8 cellular contexts compared by ENCODE assay signal in the genomic region with DNA sequence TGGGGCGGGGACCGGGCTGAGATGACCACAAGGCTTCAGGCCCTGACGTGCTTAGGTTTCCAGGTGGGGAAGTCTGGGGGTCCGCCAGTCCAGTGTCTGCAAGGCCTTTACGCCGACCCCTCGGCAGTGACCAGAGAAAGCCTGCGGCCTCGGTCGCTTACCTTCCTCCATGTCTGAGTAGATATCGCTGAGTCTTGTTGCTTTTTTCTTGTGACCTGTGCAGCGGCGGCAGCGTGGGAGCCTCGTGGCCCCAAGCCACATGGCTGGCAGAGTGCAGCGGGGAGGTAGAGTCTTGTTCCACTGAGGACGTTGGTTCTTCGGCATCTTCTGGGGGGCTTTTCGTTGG. TPM values are rescaled to one million over a fixed set of nuclear protein-coding genes. Genes with fewer than 3 reads are reported as not detected.
A peak's percentile ranks its signal among the peaks of the same experiment; 100 is the strongest.
DNase-seq lines count a peak whose midpoint lies in the region; ATAC-seq, FAIRE-seq and TF ChIP-seq lines count a peak whose summit lies in the region.

No MANE protein-coding gene starts in this region.

- RAD21 ChIA-PET in GM12878 (lab: Charles Lee; ENCODE audit: unreplicated experiment): interaction anchor here (0.9 to 2.1 kb wide), 6 partner anchors 13 to 270 kb away, joined by 3 to 12 read pairs (median 6); a partner anchor contains a TSS

- H4K20me1 ChIP-seq in GM23248 (ENCODE audit: insufficient read depth) (0 out of 2 replicates have a peak, but pooled peaks cover 3% of the 10 kb centered on the region), GM12878 (ENCODE audit: control insufficient read depth, insufficient read depth) (no peaks in the 10 kb centered on the region; the same call in none of the 2 replicates)

- intact Hi-C loops in GM12878 (cut with micrococcal nuclease; ENCODE audit: unreplicated experiment): loop anchor here (1.0 kb wide), 1 partner anchor 20 kb away; no protein-coding TSS in a partner anchor
- intact Hi-C loops in lower lobe of right lung (cut with DNase I): no loop called here

- peaks cover 62% of the 10 kb centered on the region for H3F3A ChIP-seq in GM23248 (ENCODE audit: insufficient read depth)

- DNase-seq in Caki2 (ENCODE audit: low read depth): peak; percentile 21
- peak; percentile 71 for DNase-seq in GM23248
- DNase-seq in NCI-H69 (lab: John Stamatoyannopoulos, UW): peak; percentile 52
- no peak for DNase-seq in GM12878 (ENCODE audit: low read depth, low spot score)
- DNase-seq in lower lobe of right lung: no peak
- DNase-seq in stimulated activated CD8-positive, alpha-beta memory T cell treated with anti-CD3 and anti-CD28 coated beads, Interleukin-7, amount 100 ng/mL, for 4 hours (ENCODE audit: low read depth in 2 of 2): peak; percentile 27 to 43
- DNase-seq in hippocampal formation (lab: John Stamatoyannopoulos, UW): no peak
- no peak for DNase-seq in NCI-H2171 (lab: John Stamatoyannopoulos, UW)

- CTCF ChIA-PET in GM12878 (lab: Yijun Ruan, JAX): interaction anchor here (1.0 to 3.0 kb wide), 6 partner anchors 17 to 246 kb away, joined by 3 to 24 read pairs (median 6); a partner anchor contains a TSS

- H3K9ac ChIP-seq in GM23248 (peak overlapping the region; percentile 96), GM12878 (ENCODE audit: control insufficient read depth, insufficient read depth, low read length) (peak overlapping the region; percentile 89)

- H3K9me3 ChIP-seq in GM23248 (ENCODE audit: low read depth) (no peaks in the 10 kb centered on the region), GM12878 (replicated peaks; ENCODE audit: control insufficient read depth, insufficient read depth, low read length) (no peaks in the 10 kb centered on the region), lower lobe of right lung (no peaks in the 10 kb centered on the region)

- no peak for TF ChIP-seq POLR2A in GM12878 (IDR thresholded peaks at IDR 0.05; ENCODE audit: low read depth, low read length)

- H3K4me2 ChIP-seq in GM23248 (ENCODE audit: unreplicated experiment): peak overlapping the region; percentile 97
- H3K4me2 ChIP-seq in GM12878 (ENCODE audit: control insufficient read depth, insufficient read depth): peak overlapping the region; percentile 39

- FAIRE-seq in GM12878 (lab: Jason Lieb, UNC): no peak

- no peak for TF ChIP-seq EP300 in GM12878 (IDR thresholded peaks at IDR 0.05; ENCODE audit: borderline replicate concordance in 1 of 2, control insufficient read depth in 1 of 2, low read depth in 2 of 2, low read length in 2 of 2)

- H3K27me3 ChIP-seq in GM23248 (replicated peaks; ENCODE audit: insufficient read depth) (no peaks in the 10 kb centered on the region), GM12878 (replicated peaks in 1 of 2; ENCODE audit: control insufficient read depth in 2 of 2, insufficient read depth in 2 of 2, low read length in 1 of 2) (no peaks in the 10 kb centered on the region), lower lobe of right lung (ENCODE audit: low read depth) (no peaks in the 10 kb centered on the region)

- peak; percentile 41 for ATAC-seq in GM12878
- ATAC-seq in lower lobe of right lung: peak; percentile 31 to 42

- POLR2A ChIA-PET in GM12878 (lab: Charles Lee): interaction anchor here (0.5 to 2.6 kb wide), 12 partner anchors 13 to 334 kb away, joined by 3 to 19 read pairs (median 4); a partner anchor contains a TSS

- H3K9me2 ChIP-seq in GM23248 (ENCODE audit: insufficient read depth): no peaks in the 10 kb centered on the region

- H3K4me1 ChIP-seq in GM23248 (ENCODE audit: insufficient read depth) (peaks cover 28% of the 10 kb centered on the region), GM12878 (ENCODE audit: control insufficient read depth, insufficient read depth, low read length) (peaks cover 9% of the 10 kb centered on the region), lower lobe of right lung (peaks cover 20% of the 10 kb centered on the region)

- WGBS in GM23248 (ENCODE audit: low coverage in 1 of 2, low lambda C conversion rate in 2 of 2, missing lambda C conversion rate in 2 of 2), 2 experiments: 1% methylated on average over 19 of the region's 19 CpGs
- under 1% methylated on average over 19 of the region's 19 CpGs for WGBS in GM12878 (ENCODE audit: insufficient coverage, insufficient replicate concordance, low lambda C conversion rate, missing lambda C conversion rate)

- peaks cover 63% of the 10 kb centered on the region for H3K79me2 ChIP-seq in GM23248 (ENCODE audit: insufficient read depth)
- H3K79me2 ChIP-seq in GM12878 (ENCODE audit: control insufficient read depth, insufficient read depth, low read length): peaks cover 54% of the 10 kb centered on the region

- TF ChIP-seq CTCF in GM12878 (IDR thresholded peaks at IDR 0.05 in 2 of 3, conservative IDR thresholded peaks at IDR 0.05 in 1 of 3; ENCODE audit: control insufficient read depth in 2 of 3, extremely low read depth in 1 of 3, insufficient read depth in 1 of 3, low read depth in 3 of 3, low read length in 3 of 3): no peak
- no peak for TF ChIP-seq CTCF in lower lobe of right lung (IDR thresholded peaks at IDR 0.05)

- TF ChIP-seq RAD21 in GM12878 (IDR thresholded peaks at IDR 0.05; ENCODE audit: insufficient read depth, low read depth, low read length): no peak

- SMC1A ChIA-PET in GM12878 (lab: Charles Lee; ENCODE audit: uncharacterized antibody, unreplicated experiment): interaction anchor here (1.6 to 5.0 kb wide), 6 partner anchors 14 to 34 kb away, joined by 3 to 29 read pairs (median 11); a partner anchor contains a TSS

- peaks cover 47% of the 10 kb centered on the region for H3K36me3 ChIP-seq in GM23248 (ENCODE audit: low read depth)
- H3K36me3 ChIP-seq in GM12878 (ENCODE audit: control insufficient read depth in 2 of 2, insufficient read depth in 2 of 2, low read length in 1 of 2): peaks cover 21 to 38% of the 10 kb centered on the region in 2 experiments
- peaks cover 70% of the 10 kb centered on the region for H3K36me3 ChIP-seq in lower lobe of right lung

- peak overlapping the region; percentile 94 for H3K27ac ChIP-seq in GM23248
- H3K27ac ChIP-seq in GM12878 (ENCODE audit: control insufficient read depth, insufficient read depth): peak overlapping the region; percentile 83
- peak overlapping the region; percentile 89 for H3K27ac ChIP-seq in lower lobe of right lung

- no TSS peak for BruUV-seq in GM12878 (replicated peaks; lab: Mats Ljungman, UMichigan)

- in situ Hi-C loops in Caki2 (cut with HindIII; ENCODE audit: low pct_unique_long_range_greater_than_20kb, low sequenced_read_pairs) (no loop called here), GM23248 (cut with MboI) (no loop called here), GM12878 (cut with MboI) (no loop called here)

- H2AFZ ChIP-seq in GM23248 (peak overlapping the region; percentile 76), GM12878 (ENCODE audit: control insufficient read depth, low read depth, low read length) (peak overlapping the region; percentile 38)

- peak overlapping the region; percentile 92 for H3K4me3 ChIP-seq in GM23248
- peak overlapping the region; percentile 94 for H3K4me3 ChIP-seq in GM12878
- H3K4me3 ChIP-seq in lower lobe of right lung: peak overlapping the region; percentile 86

RNA-seq across cellular contexts. Expression of a gene that starts 0.3 kb away (rescaled TPM):
- total RNA-seq in Caki2 (2014; rRNA removed; shearing (Covaris generic); ENCODE audit: low replicate concordance): 68.0 and 74.0 TPM in 2 replicates
- total RNA-seq in GM23248 (2014; rRNA removed; shearing (Covaris generic)): 30.7 and 31.9 TPM in 2 replicates
- 42.5 and 43.4 TPM in 2 replicates for polyA plus RNA-seq in GM23248 (2016; fragmentation: Nextera tagmentation; extraction: Ambion mirVana)
- total RNA-seq in GM12878 (2013; cell fraction: nucleolus; rRNA removed): 29.3 and 38.5 TPM in 2 replicates
- 106 and 111 TPM in 2 replicates for total RNA-seq in GM12878 (2014; rRNA removed)
- total RNA-seq in GM12878 (2014; rRNA removed; fragmentation: Illumina TruSeq; extraction: Trizol): 122 and 125 TPM in 2 replicates
- 144 TPM in 2 replicates for total RNA-seq in GM12878 (2021)
- polyA plus RNA-seq in GM12878 (2011; ENCODE audit: low read depth): 42.6 TPM
- polyA plus RNA-seq in GM12878 (2011; rRNA removed): 130 and 140 TPM in 2 replicates
- 101 and 112 TPM in 2 replicates for polyA plus RNA-seq in GM12878 (2011; cell fraction: cytosol; rRNA removed)
- 69.0 and 98.6 TPM in 2 replicates for polyA plus RNA-seq in GM12878 (2011; cell fraction: nucleus; rRNA removed)
- 60.1 and 65.6 TPM in 2 replicates for polyA plus RNA-seq in GM12878 (2012)
- 244 and 248 TPM in 2 replicates for polyA plus RNA-seq in GM12878 (2014; fragmentation: Illumina TruSeq; extraction: Trizol)
- polyA plus RNA-seq in GM12878 (2014; fragmentation: Nextera tagmentation; extraction: Ambion mirVana): 100 to 1,000 TPM in 1 of 2 experiments, 10 to 100 TPM in 1; 91.7 to 103 TPM
- polyA plus RNA-seq in GM12878 (2014; rRNA removed): 124 and 126 TPM in 2 replicates
- polyA plus RNA-seq in GM12878 (2016; fragmentation: Nextera tagmentation; extraction: Ambion mirVana): 100 to 1,000 TPM; 180 to 193 TPM
- polyA minus RNA-seq in GM12878 (2011; rRNA and poly(A)+ RNA removed): 66.7 and 86.4 TPM in 2 replicates
- polyA minus RNA-seq in GM12878 (2011; cell fraction: cytosol; rRNA and poly(A)+ RNA removed): 34.5 and 42.3 TPM in 2 replicates
- 9.2 and 16.5 TPM in 2 replicates for polyA minus RNA-seq in GM12878 (2011; cell fraction: nucleus; rRNA and poly(A)+ RNA removed)
- total RNA-seq in lower lobe of right lung: 31.0 TPM

RNA-seq across cellular contexts. Expression of a gene that starts 19.7 kb away (rescaled TPM):
- 5.3 and 15.8 TPM in 2 replicates for total RNA-seq in Caki2 (2014; rRNA removed; shearing (Covaris generic); ENCODE audit: low replicate concordance)
- total RNA-seq in GM23248 (2014; rRNA removed; shearing (Covaris generic)): 16.4 and 25.3 TPM in 2 replicates
- polyA plus RNA-seq in GM23248 (2016; fragmentation: Nextera tagmentation; extraction: Ambion mirVana): 19.5 and 22.6 TPM in 2 replicates
- 71.3 and 80.3 TPM in 2 replicates for total RNA-seq in GM12878 (2013; cell fraction: nucleolus; rRNA removed)
- 23.4 and 25.1 TPM in 2 replicates for total RNA-seq in GM12878 (2014; rRNA removed)
- 18.7 and 19.2 TPM in 2 replicates for total RNA-seq in GM12878 (2014; rRNA removed; fragmentation: Illumina TruSeq; extraction: Trizol)
- 59.6 and 69.8 TPM in 2 replicates for total RNA-seq in GM12878 (2021)
- polyA plus RNA-seq in GM12878 (2011; ENCODE audit: low read depth): 22.2 TPM
- 9.6 and 22.3 TPM in 2 replicates for polyA plus RNA-seq in GM12878 (2011; rRNA removed)
- 21.8 and 22.9 TPM in 2 replicates for polyA plus RNA-seq in GM12878 (2011; cell fraction: cytosol; rRNA removed)
- 57.4 and 75.8 TPM in 2 replicates for polyA plus RNA-seq in GM12878 (2011; cell fraction: nucleus; rRNA removed)
- polyA plus RNA-seq in GM12878 (2012): 23.6 and 36.1 TPM in 2 replicates
- 42.1 and 55.9 TPM in 2 replicates for polyA plus RNA-seq in GM12878 (2014; fragmentation: Illumina TruSeq; extraction: Trizol)
- 10 to 100 TPM; 13.1 to 15.2 TPM for polyA plus RNA-seq in GM12878 (2014; fragmentation: Nextera tagmentation; extraction: Ambion mirVana)
- polyA plus RNA-seq in GM12878 (2014; rRNA removed): 44.1 and 54.3 TPM in 2 replicates
- polyA plus RNA-seq in GM12878 (2016; fragmentation: Nextera tagmentation; extraction: Ambion mirVana): 10 to 100 TPM; 39.6 to 40.6 TPM
- polyA minus RNA-seq in GM12878 (2011; rRNA and poly(A)+ RNA removed): 43.2 and 45.6 TPM in 2 replicates
- 23.9 and 24.7 TPM in 2 replicates for polyA minus RNA-seq in GM12878 (2011; cell fraction: cytosol; rRNA and poly(A)+ RNA removed)
- 23.0 and 50.0 TPM in 2 replicates for polyA minus RNA-seq in GM12878 (2011; cell fraction: nucleus; rRNA and poly(A)+ RNA removed)
- 32.7 TPM for total RNA-seq in lower lobe of right lung

RNA-seq across cellular contexts. Expression of a gene that starts 32.4 kb away (rescaled TPM):
- total RNA-seq in Caki2 (2014; rRNA removed; shearing (Covaris generic); ENCODE audit: low replicate concordance): 14.9 and 22.7 TPM in 2 replicates
- 28.1 and 30.5 TPM in 2 replicates for total RNA-seq in GM23248 (2014; rRNA removed; shearing (Covaris generic))
- polyA plus RNA-seq in GM23248 (2016; fragmentation: Nextera tagmentation; extraction: Ambion mirVana) (4.8 and 5.0 TPM in 2 replicates), GM12878 (2011; rRNA removed) (64.9 and 71.5 TPM in 2 replicates), GM12878 (2014; fragmentation: Illumina TruSeq; extraction: Trizol) (27.0 and 45.4 TPM in 2 replicates), GM12878 (2014; fragmentation: Nextera tagmentation; extraction: Ambion mirVana) (1 to 10 TPM; 1.7 to 2.3 TPM), GM12878 (2014; rRNA removed) (59.9 and 61.0 TPM in 2 replicates), GM12878 (2016; fragmentation: Nextera tagmentation; extraction: Ambion mirVana) (1 to 10 TPM; 4.7 to 5.6 TPM)
- 68.8 and 83.8 TPM in 2 replicates for total RNA-seq in GM12878 (2013; cell fraction: nucleolus; rRNA removed)
- total RNA-seq in GM12878 (2014; rRNA removed) (34.6 and 37.7 TPM in 2 replicates), GM12878 (2014; rRNA removed; fragmentation: Illumina TruSeq; extraction: Trizol) (35.6 and 36.0 TPM in 2 replicates), GM12878 (2021) (45.6 and 51.1 TPM in 2 replicates), lower lobe of right lung (58.0 TPM)
- 22.9 TPM for polyA plus RNA-seq in GM12878 (2011; ENCODE audit: low read depth)
- 89.1 and 108 TPM in 2 replicates for polyA plus RNA-seq in GM12878 (2011; cell fraction: cytosol; rRNA removed)
- polyA plus RNA-seq in GM12878 (2011; cell fraction: nucleus; rRNA removed): 264 and 317 TPM in 2 replicates
- 37.7 and 49.1 TPM in 2 replicates for polyA plus RNA-seq in GM12878 (2012)
- polyA minus RNA-seq in GM12878 (2011; rRNA and poly(A)+ RNA removed): 96.8 and 117 TPM in 2 replicates
- polyA minus RNA-seq in GM12878 (2011; cell fraction: cytosol; rRNA and poly(A)+ RNA removed): 27.3 and 42.0 TPM in 2 replicates
- polyA minus RNA-seq in GM12878 (2011; cell fraction: nucleus; rRNA and poly(A)+ RNA removed): 35.9 and 49.0 TPM in 2 replicates

Comparison
In these comparisons a context has a peak if more than half of its experiments do, and no peak if none do; other contexts are left out.
1. DNase-seq: peak in Caki2 (single experiment), GM23248 (single experiment), NCI-H69 (single experiment) and stimulated activated CD8-positive, alpha-beta memory T cell treated with anti-CD3 and anti-CD28 coated beads, Interleukin-7, amount 100 ng/mL, for 4 hours (2 of 2); none in GM12878 (single experiment), lower lobe of right lung (single experiment), hippocampal formation (0 of 2) and NCI-H2171 (single experiment).
2. Peak in every context shown above with its lines, with median percentiles within 50 percentile points of each other: H3K27ac ChIP-seq and H3K4me3 ChIP-seq.